In genomic region chr14:101927859-101928258, GRCh38 we compare ENCODE assay signal across 8 cellular contexts.
A peak's percentile ranks its signal among the peaks of the same experiment; 100 is the strongest.
DNase-seq lines count a peak whose midpoint lies in the region; ATAC-seq and TF ChIP-seq lines count a peak whose summit lies in the region.

No MANE protein-coding gene starts in this region.

- DNase-seq in AG09319 (ENCODE audit: extremely low read depth, low read depth) (peak; percentile 88), MV-4-11 (lab: John Stamatoyannopoulos, UW) (peak; percentile 88), epidermal melanocyte (ENCODE audit: insufficient read length, low spot score) (peak; percentile 77), non-pigmented ciliary epithelial cell (ENCODE audit: low read depth) (peak; percentile 84), NCI-H526 treated with DMSO at 0.1 percent for 48 hours (lab: John Stamatoyannopoulos, UW) (no peak), SW 1271 (lab: John Stamatoyannopoulos, UW) (no peak)

- ATAC-seq in HG02588 (IDR thresholded peaks at IDR 0.05; ENCODE audit: unreplicated experiment) (no peak), HG02981 (IDR thresholded peaks at IDR 0.05; ENCODE audit: unreplicated experiment) (no peak)

- no peak for TF ChIP-seq CTCF in AG09319 (IDR thresholded peaks at IDR 0.05; ENCODE audit: low read depth, low read length)

Comparison
In these comparisons a context has a peak if more than half of its experiments do, and no peak if none do; other contexts are left out.
1. DNase-seq: peak in AG09319 (single experiment), MV-4-11 (single experiment), epidermal melanocyte (single experiment) and non-pigmented ciliary epithelial cell (single experiment); none in NCI-H526 treated with DMSO at 0.1 percent for 48 hours (single experiment) and SW 1271 (0 of 2).